In the genomic region with DNA sequence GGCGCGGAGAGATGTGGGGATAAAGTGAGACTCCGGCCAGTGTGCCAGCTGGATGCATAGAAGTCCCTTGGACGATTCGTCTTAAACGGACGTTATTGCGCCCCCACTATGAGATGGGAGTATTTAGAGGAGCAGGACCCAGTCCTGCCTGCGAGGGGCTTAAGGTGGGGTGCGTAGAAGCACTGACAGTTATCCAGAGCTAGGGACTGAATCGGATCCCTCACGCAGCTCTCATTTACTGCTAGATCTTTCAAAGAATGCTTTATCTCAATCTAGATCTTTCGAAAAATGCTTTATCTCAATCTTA, we compare ENCODE assay signal across 8 cellular contexts. TPM values are rescaled to one million over a fixed set of nuclear protein-coding genes. Genes with fewer than 3 reads are reported as not detected.
DNase-seq lines count a peak whose midpoint lies in the region; ATAC-seq and TF ChIP-seq lines count a peak whose summit lies in the region.

No MANE protein-coding gene starts in this region.

- H3K27me3 Mint-ChIP-seq in activated CD8-positive, alpha-beta T cell treated with anti-CD3 and anti-CD28 coated beads for 36 hours: no peaks in the 10 kb centered on the region

- peak overlapping the region; percentile 96 for H3K27ac Mint-ChIP-seq in activated CD8-positive, alpha-beta T cell treated with anti-CD3 and anti-CD28 coated beads for 36 hours

- H3K4me1 ChIP-seq in HEK293 (ENCODE audit: control insufficient read depth, insufficient read depth, low read length): peaks cover 11% of the 10 kb centered on the region
- no peaks in the 10 kb centered on the region for H3K4me1 ChIP-seq in iPS-15b (ENCODE audit: control insufficient read depth, insufficient read depth, low read length)
- peaks cover 0 to 24% (median 16%) of the 10 kb centered on the region in 5 donors for H3K4me1 ChIP-seq in subcutaneous abdominal adipose tissue (ENCODE audit: control insufficient read depth in 5 of 5, insufficient read depth in 5 of 5, low read length in 5 of 5)

- H3K4me1 Mint-ChIP-seq in activated CD8-positive, alpha-beta T cell treated with anti-CD3 and anti-CD28 coated beads for 36 hours (ENCODE audit: low read depth): peaks cover 54% of the 10 kb centered on the region

- no peak for TF ChIP-seq CTCF in GM10248 (IDR thresholded peaks at IDR 0.05; ENCODE audit: control extremely low read depth, extremely low read depth, low read depth, missing control alignments)
- TF ChIP-seq CTCF in HEK293 (tag by site-specific recombination; IDR thresholded peaks at IDR 0.05): peak; percentile 84; the same call in 1 of the 2 replicates
- TF ChIP-seq CTCF in activated CD8-positive, alpha-beta T cell treated with anti-CD3 and anti-CD28 coated beads for 36 hours (IDR thresholded peaks at IDR 0.05): no peak

- H3K36me3 ChIP-seq in HEK293 (ENCODE audit: control insufficient read depth in 2 of 2, insufficient read depth in 1 of 2, low read length in 2 of 2): no peaks in the 10 kb centered on the region
- no peaks in the 10 kb centered on the region for H3K36me3 ChIP-seq in iPS-15b (ENCODE audit: control insufficient read depth, insufficient read depth, low read length)
- H3K36me3 ChIP-seq in subcutaneous abdominal adipose tissue (ENCODE audit: control insufficient read depth in 5 of 5, insufficient read depth in 5 of 5, low read length in 5 of 5): no peaks in the 10 kb centered on the region

- peaks cover 13% of the 10 kb centered on the region for H3K36me3 Mint-ChIP-seq in activated CD8-positive, alpha-beta T cell treated with anti-CD3 and anti-CD28 coated beads for 36 hours (ENCODE audit: low read depth)

- ATAC-seq in activated CD8-positive, alpha-beta T cell treated with anti-CD3 and anti-CD28 coated beads for 36 hours: peak; percentile 21

- H3K4me3 Mint-ChIP-seq in activated CD8-positive, alpha-beta T cell treated with anti-CD3 and anti-CD28 coated beads for 36 hours: peak overlapping the region; percentile 91

- intact Hi-C loops in activated CD8-positive, alpha-beta T cell treated with anti-CD3 and anti-CD28 coated beads for 36 hours (cut with micrococcal nuclease): loop anchor here (10.0 kb wide), 1 partner anchor 144 kb away; a partner anchor contains a TSS

- CTCF ChIA-PET in GM10248 (lab: Yijun Ruan, JAX) (interaction anchor here (0.8 to 8.9 kb wide), 11 partner anchors 10 to 225 kb away, joined by 3 to 70 read pairs (median 3); no protein-coding TSS in a partner anchor), HEK293 (lab: Yijun Ruan, JAX) (interaction anchor here (0.6 to 4.2 kb wide), 8 partner anchors 10 to 1097 kb away, joined by 3 to 39 read pairs (median 4); no protein-coding TSS in a partner anchor)
- CTCF ChIA-PET in activated CD8-positive, alpha-beta T cell treated with anti-CD3 and anti-CD28 coated beads for 36 hours (lab: Charles Lee): interaction anchor here (0.7 to 24.4 kb wide), 14 partner anchors 8 to 219 kb away, joined by 3 to 364 read pairs (median 6); no protein-coding TSS in a partner anchor

- H3K9me3 Mint-ChIP-seq in activated CD8-positive, alpha-beta T cell treated with anti-CD3 and anti-CD28 coated beads for 36 hours: no peaks in the 10 kb centered on the region

- POLR2A ChIA-PET in GM10248 (lab: Yijun Ruan, JAX) (interaction anchor here (0.5 to 2.1 kb wide), 2 partner anchors 142 to 228 kb away, joined by 4 to 16 read pairs; no protein-coding TSS in a partner anchor), HEK293 (lab: Yijun Ruan, JAX) (interaction anchor here (3.2 kb wide), 1 partner anchor 228 kb away, joined by 29 read pairs; no protein-coding TSS in a partner anchor)
- POLR2A ChIA-PET in activated CD8-positive, alpha-beta T cell treated with anti-CD3 and anti-CD28 coated beads for 36 hours (lab: Charles Lee): interaction anchor here (1.0 to 6.8 kb wide), 10 partner anchors 8 to 228 kb away, joined by 3 to 89 read pairs (median 7); a partner anchor contains a TSS

- in situ Hi-C loops in KBM-7 (cut with MboI; ENCODE audit: low pct_unique_long_range_greater_than_20kb, low sequenced_read_pairs): no loop called here

- no peak overlapping the region for H3K9ac ChIP-seq in iPS-15b (ENCODE audit: low read depth, low read length)
- H3K9ac ChIP-seq in subcutaneous abdominal adipose tissue (ENCODE audit: low read length in 5 of 5): peak overlapping the region in 2 of 5 donors; percentile 21 to 72

- H3K4me3 ChIP-seq in HEK293 (ENCODE audit: low read depth, low read length): peak overlapping the region; percentile 57
- H3K4me3 ChIP-seq in iPS-15b (ENCODE audit: low read depth, low read length): peak overlapping the region; percentile 80
- peak overlapping the region; percentile 73 to 85 (median 79) for H3K4me3 ChIP-seq in subcutaneous abdominal adipose tissue (ENCODE audit: low read depth in 1 of 5, low read length in 5 of 5)

- peaks cover 66% of the 10 kb centered on the region for H3K27me3 ChIP-seq in iPS-15b (ENCODE audit: control insufficient read depth, insufficient read depth, low read length)
- peaks cover 2 to 25% (median 19%) of the 10 kb centered on the region in 5 donors for H3K27me3 ChIP-seq in subcutaneous abdominal adipose tissue (ENCODE audit: control insufficient read depth in 5 of 5, insufficient read depth in 4 of 5, low read length in 5 of 5)

- H3K27ac ChIP-seq in HEK293 (ENCODE audit: extremely low read depth, low read depth, low read length) (no peak overlapping the region), subcutaneous abdominal adipose tissue (ENCODE audit: low read depth, low read length) (peak overlapping the region; percentile 73)

- no peaks in the 10 kb centered on the region for H3K9me3 ChIP-seq in HEK293 (ENCODE audit: control insufficient read depth, insufficient read depth, low read depth, low read length)
- H3K9me3 ChIP-seq in iPS-15b (ENCODE audit: control insufficient read depth, insufficient read depth, low read length): no peaks in the 10 kb centered on the region
- no peaks in the 10 kb centered on the region for H3K9me3 ChIP-seq in subcutaneous abdominal adipose tissue (ENCODE audit: control insufficient read depth in 5 of 5, low read length in 5 of 5)

- peak; percentile 30 for DNase-seq in GM10248 (ENCODE audit: extremely low spot score)
- DNase-seq in activated CD8-positive, alpha-beta T cell treated with anti-CD3 and anti-CD28 coated beads for 36 hours: no peak
- DNase-seq in activated CD4-positive, CD25-positive, alpha-beta regulatory T cell (lab: John Stamatoyannopoulos, UW): no peak
- no peak for DNase-seq in KBM-7
- no peak for DNase-seq in HPDE6-E6E7 (ENCODE audit: extremely low spot score)

TF ChIP-seq in HEK293, 187 proteins besides CTCF, POLR2A, EP300 and RAD21:
- no peak for TF ChIP-seq ZNF324 (tag by site-specific recombination; IDR thresholded peaks at IDR 0.05)
- peak; percentile 88 for TF ChIP-seq ZNF335 (tag by site-specific recombination; conservative IDR thresholded peaks at IDR 0.05)
- TF ChIP-seq ZNF777 (tag by site-specific recombination; IDR thresholded peaks at IDR 0.05; ENCODE audit: borderline replicate concordance): 0 out of 2 replicates have a peak, but pooled peaks have one; percentile 9
- peak; percentile 90; the same call in 1 of the 2 replicates for TF ChIP-seq ZBTB20 (tag by site-specific recombination; IDR thresholded peaks at IDR 0.05)
- TF ChIP-seq, protein P1, sequence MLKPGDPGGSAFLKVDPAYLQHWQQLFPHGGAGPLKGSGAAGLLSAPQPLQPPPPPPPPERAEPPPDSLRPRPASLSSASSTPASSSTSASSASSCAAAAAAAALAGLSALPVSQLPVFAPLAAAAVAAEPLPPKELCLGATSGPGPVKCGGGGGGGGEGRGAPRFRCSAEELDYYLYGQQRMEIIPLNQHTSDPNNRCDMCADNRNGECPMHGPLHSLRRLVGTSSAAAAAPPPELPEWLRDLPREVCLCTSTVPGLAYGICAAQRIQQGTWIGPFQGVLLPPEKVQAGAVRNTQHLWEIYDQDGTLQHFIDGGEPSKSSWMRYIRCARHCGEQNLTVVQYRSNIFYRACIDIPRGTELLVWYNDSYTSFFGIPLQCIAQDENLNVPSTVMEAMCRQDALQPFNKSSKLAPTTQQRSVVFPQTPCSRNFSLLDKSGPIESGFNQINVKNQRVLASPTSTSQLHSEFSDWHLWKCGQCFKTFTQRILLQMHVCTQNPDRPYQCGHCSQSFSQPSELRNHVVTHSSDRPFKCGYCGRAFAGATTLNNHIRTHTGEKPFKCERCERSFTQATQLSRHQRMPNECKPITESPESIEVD (tag by site-specific recombination; IDR thresholded peaks at IDR 0.05): no peak
- TF ChIP-seq ZBTB48 (tag by site-specific recombination; IDR thresholded peaks at IDR 0.05): 0 out of 2 replicates have a peak, but pooled peaks have one; percentile 63
- TF ChIP-seq ZSCAN23 (tag by site-specific recombination; IDR thresholded peaks at IDR 0.05): no peak

RNA-seq across cellular contexts. Expression of a gene that starts 0.6 kb away (rescaled TPM):
- total RNA-seq in activated CD8-positive, alpha-beta T cell treated with anti-CD3 and anti-CD28 coated beads for 36 hours: 1 to 10 TPM; 5.2 to 6.7 TPM
